Comparison of ENCODE assay signal across 8 cellular contexts in genomic region chr3:42653560-42654330, GRCh38. TPM values are rescaled to one million over a fixed set of nuclear protein-coding genes. Genes with fewer than 3 reads are reported as not detected.
DNase-seq lines count a peak whose midpoint lies in the region; ATAC-seq and TF ChIP-seq lines count a peak whose summit lies in the region.

TSS of gene ZBTB47 (plus strand) at chr3:42653697. CDS start at chr3:42658356, 4,659 bp downstream.

- CTCF ChIA-PET in Panc1 (lab: Charles Lee): interaction anchor here (0.7 kb wide), 1 partner anchor 48 kb away, joined by 5 read pairs; no protein-coding TSS in a partner anchor

- H3K9me3 Mint-ChIP-seq in stimulated activated naive CD8-positive, alpha-beta T cell treated with anti-CD3 and anti-CD28 coated beads, Interleukin-15, amount 100 ng/mL, for 72 hours: no peaks in the 10 kb centered on the region

- peaks cover 15% of the 10 kb centered on the region for H3K27me3 Mint-ChIP-seq in stimulated activated naive CD8-positive, alpha-beta T cell treated with anti-CD3 and anti-CD28 coated beads, Interleukin-15, amount 100 ng/mL, for 72 hours

- no peaks in the 10 kb centered on the region for H3K36me3 ChIP-seq in Panc1 (ENCODE audit: control insufficient read depth, insufficient read depth, low read length)
- H3K36me3 ChIP-seq in left lung: peaks cover 0 to 10% of the 10 kb centered on the region in 2 donors

- no peak for TF ChIP-seq CTCF in Panc1 (IDR thresholded peaks at IDR 0.05)
- no peak for TF ChIP-seq CTCF in left lung (IDR thresholded peaks at IDR 0.05)

- peak within 1 kb of the TSS; percentile 85 to 95 for H3K27ac Mint-ChIP-seq in stimulated activated naive CD8-positive, alpha-beta T cell treated with anti-CD3 and anti-CD28 coated beads, Interleukin-15, amount 100 ng/mL, for 72 hours

- POLR2A ChIA-PET in Panc1 (lab: Charles Lee): no interaction called here

- ATAC-seq in Panc1 (peak; percentile 40), left lung (peak; percentile 19), GM19467 (IDR thresholded peaks at IDR 0.05; ENCODE audit: unreplicated experiment) (no peak), HG02973 (IDR thresholded peaks at IDR 0.05; ENCODE audit: unreplicated experiment) (no peak)
- peak; percentile 44 for ATAC-seq in stimulated activated naive CD8-positive, alpha-beta T cell treated with anti-CD3 and anti-CD28 coated beads, Interleukin-15, amount 100 ng/mL, for 72 hours

- no peaks in the 10 kb centered on the region for H3K9me3 ChIP-seq in Panc1 (ENCODE audit: control insufficient read depth, insufficient read depth, low read depth, low read length)
- no peaks in the 10 kb centered on the region for H3K9me3 ChIP-seq in left lung

- intact Hi-C loops in Panc1 (cut with micrococcal nuclease; ENCODE audit: unreplicated experiment) (loop anchor here (5.0 kb wide), 1 partner anchor 89 kb away; no protein-coding TSS in a partner anchor), left lung (cut with DNase I) (no loop called here)

- H3K27ac ChIP-seq in Panc1 (ENCODE audit: low read length) (no peak within 1 kb of the TSS), left lung (peak within 1 kb of the TSS; percentile 73 to 88)

- peak; percentile 65 for DNase-seq in activated effector memory CD4-positive, alpha-beta T cell treated with anti-CD3 and anti-CD28 coated beads, Interleukin-2, amount 50 U/mL, for 16 hours
- no peak for DNase-seq in activated effector memory CD4-positive, alpha-beta T cell treated with Interleukin-2 at 50 U/mL for 16 hours
- no peak for DNase-seq in Panc1 (ENCODE audit: low read depth, low spot score)
- DNase-seq in dermis microvascular lymphatic vessel endothelial cell (ENCODE audit: low read depth in 2 of 2): peak in 1 of 2 donors; percentile 21
- peak; percentile 75 to 96 for DNase-seq in left lung
- DNase-seq in stimulated activated naive CD8-positive, alpha-beta T cell treated with anti-CD3 and anti-CD28 coated beads, Interleukin-15, amount 100 ng/mL, for 72 hours: no peak

- no peaks in the 10 kb centered on the region for H3K27me3 ChIP-seq in Panc1 (ENCODE audit: control insufficient read depth, insufficient read depth, low read length)
- H3K27me3 ChIP-seq in left lung: no peaks in the 10 kb centered on the region

- peak within 1 kb of the TSS; percentile 89 to 94 for H3K4me3 Mint-ChIP-seq in stimulated activated naive CD8-positive, alpha-beta T cell treated with anti-CD3 and anti-CD28 coated beads, Interleukin-15, amount 100 ng/mL, for 72 hours

- H3K4me1 ChIP-seq in Panc1 (ENCODE audit: control insufficient read depth, insufficient read depth, low read length) (peaks cover 16% of the 10 kb centered on the region), left lung (peaks cover 27 to 66% of the 10 kb centered on the region in 2 donors)

- H3K4me1 Mint-ChIP-seq in stimulated activated naive CD8-positive, alpha-beta T cell treated with anti-CD3 and anti-CD28 coated beads, Interleukin-15, amount 100 ng/mL, for 72 hours: peaks cover 21% of the 10 kb centered on the region

- BruUV-seq in Panc1 (replicated peaks; lab: Mats Ljungman, UMichigan): no TSS peak

- in situ Hi-C loops in Panc1 (cut with HindIII; ENCODE audit: low pct_unique_long_range_greater_than_20kb, low sequenced_read_pairs): no loop called here

- H3K4me3 ChIP-seq in Panc1 (ENCODE audit: low read depth in 2 of 2, low read length in 2 of 2) (peak within 1 kb of the TSS; percentile 48 to 49), left lung (peak within 1 kb of the TSS; percentile 76 to 78)

RNA-seq across cellular contexts. Expression of gene ZBTB47, which starts in this region (rescaled TPM):
- total RNA-seq in Panc1 (2021; ENCODE audit: unreplicated experiment) (3.6 TPM), dermis microvascular lymphatic vessel endothelial cell (12.2 and 20.0 TPM in 2 replicates), left lung (10 to 100 TPM; 18.3 to 34.9 TPM)
- polyA plus RNA-seq in Panc1 (2012; ENCODE audit: insufficient read length): 4.5 TPM

Comparison
In these comparisons a context has a peak if more than half of its experiments do, and no peak if none do; other contexts are left out.
1. DNase-seq: peak in activated effector memory CD4-positive, alpha-beta T cell treated with anti-CD3 and anti-CD28 coated beads, Interleukin-2, amount 50 U/mL, for 16 hours (single experiment) and left lung (2 of 2); none in activated effector memory CD4-positive, alpha-beta T cell treated with Interleukin-2 at 50 U/mL for 16 hours (single experiment), Panc1 (single experiment) and stimulated activated naive CD8-positive, alpha-beta T cell treated with anti-CD3 and anti-CD28 coated beads, Interleukin-15, amount 100 ng/mL, for 72 hours (0 of 2).
2. ATAC-seq: peak in Panc1 (single experiment), left lung (single experiment) and stimulated activated naive CD8-positive, alpha-beta T cell treated with anti-CD3 and anti-CD28 coated beads, Interleukin-15, amount 100 ng/mL, for 72 hours (single experiment); none in GM19467 (single experiment) and HG02973 (single experiment).